22 cellular contexts compared by ENCODE assay signal in the genomic region with DNA sequence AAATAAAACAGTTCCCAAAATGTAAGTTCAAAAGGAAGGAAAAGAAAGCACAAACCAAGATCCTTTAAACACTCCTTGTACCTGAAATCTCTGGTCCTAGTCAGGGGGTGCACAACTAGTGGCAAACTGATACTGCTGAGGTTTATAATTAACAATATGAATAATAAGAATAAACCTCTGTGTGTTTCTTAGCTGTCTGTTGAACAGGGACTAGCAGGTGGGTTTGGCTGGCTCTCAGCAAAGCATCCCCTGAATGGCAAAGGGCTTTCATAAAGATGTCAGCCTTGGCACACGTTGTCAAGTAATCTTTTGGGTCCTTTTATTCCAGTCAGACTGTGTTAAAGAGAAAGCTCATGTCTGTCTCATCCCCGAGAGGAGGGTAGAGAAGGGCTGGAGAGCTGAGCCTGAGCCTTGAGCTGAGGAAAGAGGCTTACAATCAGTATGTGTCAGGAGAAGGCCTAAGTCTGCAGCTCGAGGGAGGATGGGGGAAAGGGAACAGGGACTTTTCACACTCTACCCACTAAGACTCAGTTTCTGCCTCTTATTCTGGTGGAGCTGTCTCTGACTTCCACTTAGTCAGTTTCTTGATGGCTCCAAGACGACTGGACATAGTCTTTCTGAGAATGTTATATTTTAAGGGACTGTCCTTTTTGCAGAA.
DNase-seq lines count a peak whose midpoint lies in the region; ATAC-seq and TF ChIP-seq lines count a peak whose summit lies in the region.
"Had no signal": no experiment of that assay in that cellular context is flagged by ENCODE, and none has a peak within 500 bp of the region (broad histone marks: within the 10 kb centered on the region; RNA-seq: fewer than 3 reads in every experiment).

No MANE protein-coding gene starts in this region.

- H3K4me3 Mint-ChIP-seq in nephron progenitor cell: no peak overlapping the region
- H3K4me3 Mint-ChIP-seq: CD4-positive, alpha-beta memory T cell; effector memory CD8-positive, alpha-beta T cell; H9; stimulated activated naive CD8-positive, alpha-beta T cell treated with anti-CD3 and anti-CD28 coated beads, Interleukin-15, Interleukin-2, amounts not matched to agents 100 ng/mL and 50 ng/mL, for 24 hours; T-helper 2 cell treated with Interferon-gamma antibody and Interleukin-4, amounts not matched to agents 5 μg/mL and 100 μg/mL, for 36 hours had no signal

- H3K27me3 Mint-ChIP-seq in nephron progenitor cell (ENCODE audit: low read depth, poor library complexity): no peaks in the 10 kb centered on the region
- H3K27me3 Mint-ChIP-seq: CD4-positive, alpha-beta memory T cell; effector memory CD8-positive, alpha-beta T cell; stimulated activated naive CD8-positive, alpha-beta T cell treated with anti-CD3 and anti-CD28 coated beads, Interleukin-15, Interleukin-2, amounts not matched to agents 100 ng/mL and 50 ng/mL, for 24 hours had no signal

- no peaks in the 10 kb centered on the region for H3K9me3 Mint-ChIP-seq in nephron progenitor cell
- H3K9me3 Mint-ChIP-seq: CD4-positive, alpha-beta memory T cell; effector memory CD8-positive, alpha-beta T cell; H9; stimulated activated naive CD8-positive, alpha-beta T cell treated with anti-CD3 and anti-CD28 coated beads, Interleukin-15, Interleukin-2, amounts not matched to agents 100 ng/mL and 50 ng/mL, for 24 hours; T-helper 2 cell treated with Interferon-gamma antibody and Interleukin-4, amounts not matched to agents 5 μg/mL and 100 μg/mL, for 36 hours had no signal

- peak overlapping the region; percentile 62 for H3K27ac Mint-ChIP-seq in nephron progenitor cell
- H3K27ac Mint-ChIP-seq: effector memory CD8-positive, alpha-beta T cell; H9; stimulated activated naive CD8-positive, alpha-beta T cell treated with anti-CD3 and anti-CD28 coated beads, Interleukin-15, Interleukin-2, amounts not matched to agents 100 ng/mL and 50 ng/mL, for 24 hours; T-helper 2 cell treated with Interferon-gamma antibody and Interleukin-4, amounts not matched to agents 5 μg/mL and 100 μg/mL, for 36 hours had no signal

- DNase-seq in nephron progenitor cell: no peak
- DNase-seq: activated CD4-positive, alpha-beta T cell treated with anti-CD3 and anti-CD28 coated beads, Interleukin-2, amount 50 U/mL, for 48 hours; activated CD8-positive, alpha-beta memory T cell treated with anti-CD3 and anti-CD28 coated beads, Interleukin-2, amount 50 U/mL, for 48 hours; activated gamma-delta T cell; CD4-positive, alpha-beta memory T cell; effector memory CD8-positive, alpha-beta T cell; GDM1; H9; lower lobe of right lung; NCI-H1092; NCI-H2029; NK-92 treated with Interleukin-12 subunit alpha and Interleukin-12 subunit beta, amount 100 ng/mL, for 24 hours; Peyer's patch; transverse colon had no signal

- ATAC-seq in GM18511 (IDR thresholded peaks at IDR 0.05; ENCODE audit: unreplicated experiment) (peak; percentile 69), GM21390 (IDR thresholded peaks at IDR 0.05; ENCODE audit: unreplicated experiment) (peak; percentile 42), HG03432 (IDR thresholded peaks at IDR 0.05; ENCODE audit: unreplicated experiment) (peak; percentile 39), GM21526 (IDR thresholded peaks at IDR 0.05; ENCODE audit: low FRiP score, unreplicated experiment) (no peak), HG03571 (IDR thresholded peaks at IDR 0.05; ENCODE audit: unreplicated experiment) (no peak), GM21367 (IDR thresholded peaks at IDR 0.05; ENCODE audit: unreplicated experiment) (no peak)
- ATAC-seq: effector memory CD8-positive, alpha-beta T cell; lower lobe of right lung had no signal

- TF ChIP-seq CTCF in nephron progenitor cell (IDR thresholded peaks at IDR 0.05): no peak

- peaks cover 11% of the 10 kb centered on the region for H3K4me1 Mint-ChIP-seq in nephron progenitor cell

- H3K36me3 Mint-ChIP-seq in nephron progenitor cell (ENCODE audit: low read depth): peaks cover 3% of the 10 kb centered on the region

Comparison
In these comparisons a context has a peak if more than half of its experiments do, and no peak if none do; other contexts are left out.
1. ATAC-seq: peak in GM18511 (single experiment), GM21390 (single experiment) and HG03432 (single experiment); none in GM21526 (single experiment), HG03571 (single experiment) and GM21367 (single experiment).